ENCODE assay signal across 1 cellular context in genomic region chr4:153233761-153234371, GRCh38.
TF ChIP-seq lines count a peak whose summit lies in the region.

No MANE protein-coding gene starts in this region.

TF ChIP-seq in HEK293, 187 proteins besides CTCF, POLR2A, EP300 and RAD21 (continued from another document and continues in another):
- no peak for TF ChIP-seq ZNF639 (tag by site-specific recombination; IDR thresholded peaks at IDR 0.05)
- peak; percentile 45 for TF ChIP-seq ZNF629 (tag by site-specific recombination; IDR thresholded peaks at IDR 0.05)
- TF ChIP-seq, protein P1, sequence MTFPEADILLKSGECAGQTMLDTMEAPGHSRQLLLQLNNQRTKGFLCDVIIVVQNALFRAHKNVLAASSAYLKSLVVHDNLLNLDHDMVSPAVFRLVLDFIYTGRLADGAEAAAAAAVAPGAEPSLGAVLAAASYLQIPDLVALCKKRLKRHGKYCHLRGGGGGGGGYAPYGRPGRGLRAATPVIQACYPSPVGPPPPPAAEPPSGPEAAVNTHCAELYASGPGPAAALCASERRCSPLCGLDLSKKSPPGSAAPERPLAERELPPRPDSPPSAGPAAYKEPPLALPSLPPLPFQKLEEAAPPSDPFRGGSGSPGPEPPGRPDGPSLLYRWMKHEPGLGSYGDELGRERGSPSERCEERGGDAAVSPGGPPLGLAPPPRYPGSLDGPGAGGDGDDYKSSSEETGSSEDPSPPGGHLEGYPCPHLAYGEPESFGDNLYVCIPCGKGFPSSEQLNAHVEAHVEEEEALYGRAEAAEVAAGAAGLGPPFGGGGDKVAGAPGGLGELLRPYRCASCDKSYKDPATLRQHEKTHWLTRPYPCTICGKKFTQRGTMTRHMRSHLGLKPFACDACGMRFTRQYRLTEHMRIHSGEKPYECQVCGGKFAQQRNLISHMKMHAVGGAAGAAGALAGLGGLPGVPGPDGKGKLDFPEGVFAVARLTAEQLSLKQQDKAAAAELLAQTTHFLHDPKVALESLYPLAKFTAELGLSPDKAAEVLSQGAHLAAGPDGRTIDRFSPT (tag by site-specific recombination; IDR thresholded peaks at IDR 0.05): no peak
- no peak for TF ChIP-seq ZBTB48 (tag by site-specific recombination; IDR thresholded peaks at IDR 0.05)
- TF ChIP-seq KLF8 (tag by site-specific recombination; IDR thresholded peaks at IDR 0.05): no peak
- TF ChIP-seq KLF17 (tag by site-specific recombination; IDR thresholded peaks at IDR 0.05): no peak
- no peak for TF ChIP-seq ZNF211 (tag by site-specific recombination; IDR thresholded peaks at IDR 0.05; ENCODE audit: low read depth)
- peak; percentile 32; the same call in 1 of the 2 replicates for TF ChIP-seq SCRT2 (tag by site-specific recombination; IDR thresholded peaks at IDR 0.05)
- TF ChIP-seq SP7 (tag by site-specific recombination; IDR thresholded peaks at IDR 0.05): peak; percentile 30; the same call in 1 of the 2 replicates
- no peak for TF ChIP-seq ZSCAN5A (tag by site-specific recombination; IDR thresholded peaks at IDR 0.05)
- TF ChIP-seq, protein P2, sequence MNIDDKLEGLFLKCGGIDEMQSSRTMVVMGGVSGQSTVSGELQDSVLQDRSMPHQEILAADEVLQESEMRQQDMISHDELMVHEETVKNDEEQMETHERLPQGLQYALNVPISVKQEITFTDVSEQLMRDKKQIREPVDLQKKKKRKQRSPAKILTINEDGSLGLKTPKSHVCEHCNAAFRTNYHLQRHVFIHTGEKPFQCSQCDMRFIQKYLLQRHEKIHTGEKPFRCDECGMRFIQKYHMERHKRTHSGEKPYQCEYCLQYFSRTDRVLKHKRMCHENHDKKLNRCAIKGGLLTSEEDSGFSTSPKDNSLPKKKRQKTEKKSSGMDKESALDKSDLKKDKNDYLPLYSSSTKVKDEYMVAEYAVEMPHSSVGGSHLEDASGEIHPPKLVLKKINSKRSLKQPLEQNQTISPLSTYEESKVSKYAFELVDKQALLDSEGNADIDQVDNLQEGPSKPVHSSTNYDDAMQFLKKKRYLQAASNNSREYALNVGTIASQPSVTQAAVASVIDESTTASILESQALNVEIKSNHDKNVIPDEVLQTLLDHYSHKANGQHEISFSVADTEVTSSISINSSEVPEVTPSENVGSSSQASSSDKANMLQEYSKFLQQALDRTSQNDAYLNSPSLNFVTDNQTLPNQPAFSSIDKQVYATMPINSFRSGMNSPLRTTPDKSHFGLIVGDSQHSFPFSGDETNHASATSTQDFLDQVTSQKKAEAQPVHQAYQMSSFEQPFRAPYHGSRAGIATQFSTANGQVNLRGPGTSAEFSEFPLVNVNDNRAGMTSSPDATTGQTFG (tag by site-specific recombination; IDR thresholded peaks at IDR 0.05; ENCODE audit: borderline replicate concordance): no peak
- TF ChIP-seq ZNF404 (tag by site-specific recombination; IDR thresholded peaks at IDR 0.05): no peak
- no peak for TF ChIP-seq SP3 (tag by site-specific recombination; IDR thresholded peaks at IDR 0.05)
- TF ChIP-seq REPIN1 (tag by site-specific recombination; IDR thresholded peaks at IDR 0.05; ENCODE audit: low read depth): no peak
- no peak for TF ChIP-seq ZNF664 (tag by site-specific recombination; IDR thresholded peaks at IDR 0.05)
- TF ChIP-seq ZNF174 (tag by site-specific recombination; IDR thresholded peaks at IDR 0.05): no peak
- TF ChIP-seq ZNF18 (tag by site-specific recombination; IDR thresholded peaks at IDR 0.05): no peak
- no peak for TF ChIP-seq ZNF19 (tag by site-specific recombination; IDR thresholded peaks at IDR 0.05; ENCODE audit: low read depth)
- TF ChIP-seq ZNF133 (tag by site-specific recombination; IDR thresholded peaks at IDR 0.05): no peak
- no peak for TF ChIP-seq ZNF114 (tag by site-specific recombination; IDR thresholded peaks at IDR 0.05)
- peak; percentile 87 for TF ChIP-seq ZBTB44 (tag by site-specific recombination; IDR thresholded peaks at IDR 0.05)
- TF ChIP-seq ZNF677 (tag by site-specific recombination; IDR thresholded peaks at IDR 0.05): no peak
- TF ChIP-seq ZNF654 (tag by site-specific recombination; IDR thresholded peaks at IDR 0.05; ENCODE audit: low read depth): no peak
- no peak for TF ChIP-seq SP2 (tag by site-specific recombination; IDR thresholded peaks at IDR 0.05)
- TF ChIP-seq, protein P3, sequence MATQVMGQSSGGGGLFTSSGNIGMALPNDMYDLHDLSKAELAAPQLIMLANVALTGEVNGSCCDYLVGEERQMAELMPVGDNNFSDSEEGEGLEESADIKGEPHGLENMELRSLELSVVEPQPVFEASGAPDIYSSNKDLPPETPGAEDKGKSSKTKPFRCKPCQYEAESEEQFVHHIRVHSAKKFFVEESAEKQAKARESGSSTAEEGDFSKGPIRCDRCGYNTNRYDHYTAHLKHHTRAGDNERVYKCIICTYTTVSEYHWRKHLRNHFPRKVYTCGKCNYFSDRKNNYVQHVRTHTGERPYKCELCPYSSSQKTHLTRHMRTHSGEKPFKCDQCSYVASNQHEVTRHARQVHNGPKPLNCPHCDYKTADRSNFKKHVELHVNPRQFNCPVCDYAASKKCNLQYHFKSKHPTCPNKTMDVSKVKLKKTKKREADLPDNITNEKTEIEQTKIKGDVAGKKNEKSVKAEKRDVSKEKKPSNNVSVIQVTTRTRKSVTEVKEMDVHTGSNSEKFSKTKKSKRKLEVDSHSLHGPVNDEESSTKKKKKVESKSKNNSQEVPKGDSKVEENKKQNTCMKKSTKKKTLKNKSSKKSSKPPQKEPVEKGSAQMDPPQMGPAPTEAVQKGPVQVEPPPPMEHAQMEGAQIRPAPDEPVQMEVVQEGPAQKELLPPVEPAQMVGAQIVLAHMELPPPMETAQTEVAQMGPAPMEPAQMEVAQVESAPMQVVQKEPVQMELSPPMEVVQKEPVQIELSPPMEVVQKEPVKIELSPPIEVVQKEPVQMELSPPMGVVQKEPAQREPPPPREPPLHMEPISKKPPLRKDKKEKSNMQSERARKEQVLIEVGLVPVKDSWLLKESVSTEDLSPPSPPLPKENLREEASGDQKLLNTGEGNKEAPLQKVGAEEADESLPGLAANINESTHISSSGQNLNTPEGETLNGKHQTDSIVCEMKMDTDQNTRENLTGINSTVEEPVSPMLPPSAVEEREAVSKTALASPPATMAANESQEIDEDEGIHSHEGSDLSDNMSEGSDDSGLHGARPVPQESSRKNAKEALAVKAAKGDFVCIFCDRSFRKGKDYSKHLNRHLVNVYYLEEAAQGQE (tag by site-specific recombination; IDR thresholded peaks at IDR 0.05): 0 out of 2 replicates have a peak, but pooled peaks have one; percentile 44
- peak; percentile 44; the same call in 1 of the 2 replicates for TF ChIP-seq ZBTB17 (tag by site-specific recombination; IDR thresholded peaks at IDR 0.05)
- TF ChIP-seq ZBTB20 (tag by site-specific recombination; IDR thresholded peaks at IDR 0.05): no peak
- no peak for TF ChIP-seq TRIM28 (IDR thresholded peaks at IDR 0.05; ENCODE audit: borderline replicate concordance, low read length)
- no peak for TF ChIP-seq ZNF423 (tag by site-specific recombination; IDR thresholded peaks at IDR 0.05)
- no peak for TF ChIP-seq ZXDB (tag by site-specific recombination; IDR thresholded peaks at IDR 0.05)
- no peak for TF ChIP-seq ZNF221 (tag by site-specific recombination; IDR thresholded peaks at IDR 0.05; ENCODE audit: borderline replicate concordance)
- no peak for TF ChIP-seq ZSCAN30 (tag by site-specific recombination; IDR thresholded peaks at IDR 0.05)
- TF ChIP-seq, protein P4, sequence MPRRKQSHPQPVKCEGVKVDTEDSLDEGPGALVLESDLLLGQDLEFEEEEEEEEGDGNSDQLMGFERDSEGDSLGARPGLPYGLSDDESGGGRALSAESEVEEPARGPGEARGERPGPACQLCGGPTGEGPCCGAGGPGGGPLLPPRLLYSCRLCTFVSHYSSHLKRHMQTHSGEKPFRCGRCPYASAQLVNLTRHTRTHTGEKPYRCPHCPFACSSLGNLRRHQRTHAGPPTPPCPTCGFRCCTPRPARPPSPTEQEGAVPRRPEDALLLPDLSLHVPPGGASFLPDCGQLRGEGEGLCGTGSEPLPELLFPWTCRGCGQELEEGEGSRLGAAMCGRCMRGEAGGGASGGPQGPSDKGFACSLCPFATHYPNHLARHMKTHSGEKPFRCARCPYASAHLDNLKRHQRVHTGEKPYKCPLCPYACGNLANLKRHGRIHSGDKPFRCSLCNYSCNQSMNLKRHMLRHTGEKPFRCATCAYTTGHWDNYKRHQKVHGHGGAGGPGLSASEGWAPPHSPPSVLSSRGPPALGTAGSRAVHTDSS (tag by site-specific recombination; IDR thresholded peaks at IDR 0.05): no peak
- TF ChIP-seq IKZF3 (tag by site-specific recombination; IDR thresholded peaks at IDR 0.05): peak; percentile 32; the same call in 1 of the 2 replicates
- no peak for TF ChIP-seq ZNF692 (tag by site-specific recombination; IDR thresholded peaks at IDR 0.05)
- TF ChIP-seq ZNF16 (tag by site-specific recombination; IDR thresholded peaks at IDR 0.05; ENCODE audit: low read depth): no peak
- TF ChIP-seq ZNF660 (tag by site-specific recombination; IDR thresholded peaks at IDR 0.05): peak; percentile 35; the same call in 1 of the 2 replicates
- TF ChIP-seq ZBTB10 (tag by site-specific recombination; IDR thresholded peaks at IDR 0.05): no peak
